ENCODE assay signal across 22 cellular contexts in genomic region chr2:51335072-51336058, GRCh38.
DNase-seq lines count a peak whose midpoint lies in the region; ATAC-seq and TF ChIP-seq lines count a peak whose summit lies in the region.
"Had no signal": no experiment of that assay in that cellular context is flagged by ENCODE, and none has a peak within 500 bp of the region (broad histone marks: within the 10 kb centered on the region; RNA-seq: fewer than 3 reads in every experiment).

No MANE protein-coding gene starts in this region.

- intact Hi-C loops in right lobe of liver (cut with DNase I), result no loop called here

- no peaks in the 10 kb centered on the region for H4K20me1 ChIP-seq in DOHH2 (ENCODE audit: control insufficient read depth, insufficient read depth, low read depth, low read length)
- H4K20me1 ChIP-seq in Loucy (ENCODE audit: insufficient read depth, low read length, poor library complexity, severe bottlenecking), result no peaks in the 10 kb centered on the region

- no peaks in the 10 kb centered on the region for H3K9me2 ChIP-seq in DOHH2 (replicated peaks; ENCODE audit: control insufficient read depth, low read length)
- no peaks in the 10 kb centered on the region for H3K9me2 ChIP-seq in Loucy (replicated peaks; ENCODE audit: low read depth, low read length)

- H3K36me3 ChIP-seq in DOHH2 (ENCODE audit: control insufficient read depth, low read length), result no peaks in the 10 kb centered on the region
- no peaks in the 10 kb centered on the region for H3K36me3 ChIP-seq in Loucy (ENCODE audit: insufficient read depth, low read length)
- no peaks in the 10 kb centered on the region for H3K36me3 ChIP-seq in right lobe of liver
- H3K36me3 ChIP-seq: suprapubic skin, upper lobe of right lung had no signal

- 30% methylated on average over 8 of the region's 8 CpGs for WGBS in right lobe of liver (ENCODE audit: insufficient coverage, low coverage, low lambda C conversion rate, missing lambda C conversion rate)

- TF ChIP-seq CTCF in DOHH2 (IDR thresholded peaks at IDR 0.05; ENCODE audit: low read depth, low read length, poor library complexity, severe bottlenecking), result peak; percentile 12
- TF ChIP-seq CTCF in Loucy (conservative IDR thresholded peaks at IDR 0.05; ENCODE audit: low read length), result peak; percentile 43
- peak; percentile 5 for TF ChIP-seq CTCF in choroid plexus epithelial cell (conservative IDR thresholded peaks at IDR 0.05; ENCODE audit: low read depth, low read length)
- peak in 2 of 4 donors; percentile 21 to 39 for TF ChIP-seq CTCF in right lobe of liver (IDR thresholded peaks at IDR 0.05)

- no peak overlapping the region for H3K9ac ChIP-seq in Loucy (ENCODE audit: low read depth, low read length, poor library complexity, severe bottlenecking)

- H3K4me3 ChIP-seq in DOHH2 (ENCODE audit: low read length), result no peak overlapping the region
- H3K4me3 ChIP-seq in Loucy (ENCODE audit: low read length, poor library complexity, severe bottlenecking), result no peak overlapping the region
- H3K4me3 ChIP-seq in choroid plexus epithelial cell (ENCODE audit: low read depth, low read length), result no peak overlapping the region
- H3K4me3 ChIP-seq in right lobe of liver, result peak overlapping the region in 1 of 3 donors; percentile 19
- H3K4me3 ChIP-seq: suprapubic skin, upper lobe of right lung had no signal

- ATAC-seq in right lobe of liver, result peak; percentile 52 to 91 (median 80)
- ATAC-seq: sciatic nerve; stimulated activated memory B cell treated with anti-CD40 and anti-IgM and Interleukin-4, amounts not matched to agents 10 μg/mL and 1 μg/mL and 100 μg/mL, for 72 hours; upper lobe of right lung had no signal

- no peak overlapping the region for H3K4me2 ChIP-seq in DOHH2 (ENCODE audit: low read length)
- no peak overlapping the region for H3K4me2 ChIP-seq in Loucy (ENCODE audit: low read depth, low read length, poor library complexity, severe bottlenecking)

- no peak overlapping the region for H3K27ac ChIP-seq in DOHH2 (ENCODE audit: low read depth, low read length)
- H3K27ac ChIP-seq in right lobe of liver, result no peak overlapping the region
- H3K27ac ChIP-seq: suprapubic skin, upper lobe of right lung had no signal

- H3K27me3 ChIP-seq in DOHH2 (ENCODE audit: control insufficient read depth, low read length) (no peaks in the 10 kb centered on the region), Loucy (ENCODE audit: insufficient read depth, low read length, poor library complexity, severe bottlenecking) (no peaks in the 10 kb centered on the region), right lobe of liver (no peaks in the 10 kb centered on the region)
- H3K27me3 ChIP-seq: suprapubic skin, upper lobe of right lung had no signal

- no peak overlapping the region for H2AFZ ChIP-seq in Loucy (ENCODE audit: low read length)

- H3K4me1 ChIP-seq in DOHH2 (ENCODE audit: control insufficient read depth, low read length), result no peaks in the 10 kb centered on the region
- no peaks in the 10 kb centered on the region for H3K4me1 ChIP-seq in Loucy (ENCODE audit: insufficient read depth, low read length, poor library complexity, severe bottlenecking)
- peaks cover 0 to 17% (median 0%) of the 10 kb centered on the region in 4 donors for H3K4me1 ChIP-seq in right lobe of liver
- H3K4me1 ChIP-seq: suprapubic skin, upper lobe of right lung had no signal

- DNase-seq in choroid plexus epithelial cell (ENCODE audit: low read depth), result no peak
- no peak for DNase-seq in right lobe of liver
- no peak for DNase-seq in NCI-H1930 (lab: John Stamatoyannopoulos, UW)
- DNase-seq in AG08396 (ENCODE audit: low spot score), result no peak
- DNase-seq in nucleus accumbens (lab: John Stamatoyannopoulos, UW), result no peak
- DNase-seq: activated B cell treated with CpG ODN at 0.5 μM for 24 hours; activated CD4-positive, alpha-beta T cell treated with anti-CD3 and anti-CD28 coated beads, Interleukin-2, amount 50 U/mL, for 1 hour; activated naive CD4-positive, alpha-beta T cell; activated T-cell treated with anti-CD3 and anti-CD28 coated beads, Interleukin-2, amount 50 U/mL, for 48 hours; CD4-positive, CD25-positive, alpha-beta regulatory T cell; cerebellar nuclear complex; HFFc6; MV-4-11; NCI-H1694 treated with DMSO at 0.1 percent for 48 hours; NCI-H526; stimulated activated CD4-positive, alpha-beta T cell treated with anti-CD3 and anti-CD28 coated beads, Interleukin-4, amount 100 ng/mL, for 4 hours; upper lobe of right lung had no signal

- no peaks in the 10 kb centered on the region for H3K79me2 ChIP-seq in DOHH2 (ENCODE audit: control insufficient read depth, low read length)
- H3K79me2 ChIP-seq in Loucy (ENCODE audit: insufficient read depth, low read length), result no peaks in the 10 kb centered on the region

- no peak for TF ChIP-seq POLR2A in right lobe of liver (IDR thresholded peaks at IDR 0.05)

- H3K9me3 ChIP-seq in DOHH2 (ENCODE audit: control insufficient read depth, insufficient read depth, low read length), result no peaks in the 10 kb centered on the region
- H3K9me3 ChIP-seq in Loucy (ENCODE audit: insufficient read depth, low read depth, low read length), result no peaks in the 10 kb centered on the region
- H3K9me3 ChIP-seq in right lobe of liver, result no peaks in the 10 kb centered on the region
- H3K9me3 ChIP-seq: suprapubic skin, upper lobe of right lung had no signal

- H3F3A ChIP-seq in DOHH2 (ENCODE audit: control insufficient read depth, insufficient read depth) (no peaks in the 10 kb centered on the region), Loucy (ENCODE audit: low read depth) (no peaks in the 10 kb centered on the region)
